ENCODE assay signal across 8 cellular contexts in the genomic region with DNA sequence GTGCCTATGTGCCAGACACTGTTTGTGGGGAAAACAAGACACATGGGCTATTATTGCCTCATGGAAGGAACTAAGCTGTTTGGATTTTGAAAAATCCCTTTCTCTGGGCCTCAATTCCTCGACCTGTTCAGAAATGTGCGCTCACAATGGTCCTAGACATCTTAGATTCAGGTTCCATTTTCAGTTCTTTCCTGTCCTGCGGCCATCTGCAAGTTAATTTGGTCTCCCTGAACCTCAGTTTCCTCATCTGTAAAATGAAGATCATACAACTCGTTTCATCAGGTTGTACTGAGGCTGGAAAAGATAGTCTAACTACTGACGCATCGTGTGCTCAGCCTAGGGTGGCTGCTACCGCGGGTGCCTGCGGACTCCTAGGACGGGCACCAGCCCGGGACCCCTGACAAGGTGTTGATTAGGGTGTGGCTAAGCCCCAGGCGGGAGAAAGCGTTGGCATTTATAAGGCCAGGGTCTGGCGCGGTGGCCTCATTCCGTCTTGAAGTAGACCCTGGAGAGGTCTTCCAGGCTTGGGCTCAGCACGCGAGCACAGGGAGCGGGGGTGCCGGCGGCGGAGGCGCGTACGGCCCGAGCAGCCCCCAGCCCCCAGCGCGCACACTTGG. TPM values are rescaled to one million over a fixed set of nuclear protein-coding genes. Genes with fewer than 3 reads are reported as not detected.
DNase-seq lines count a peak whose midpoint lies in the region; ATAC-seq and TF ChIP-seq lines count a peak whose summit lies in the region.

No MANE protein-coding gene starts in this region.

- no peaks in the 10 kb centered on the region for H3K27me3 ChIP-seq in iPS-15b (ENCODE audit: control insufficient read depth, insufficient read depth, low read length)

- H3K36me3 ChIP-seq in iPS-15b (ENCODE audit: control insufficient read depth, insufficient read depth, low read length), result no peaks in the 10 kb centered on the region

- peak; percentile 24 for ATAC-seq in GM18868 (IDR thresholded peaks at IDR 0.05; ENCODE audit: unreplicated experiment)
- ATAC-seq in activated naive CD8-positive, alpha-beta T cell treated with anti-CD3 and anti-CD28 coated beads, Interleukin-2, amount 50 U/mL, for 24 hours, result peak; percentile 57
- ATAC-seq in HG02884 (IDR thresholded peaks at IDR 0.05; ENCODE audit: unreplicated experiment), result no peak
- ATAC-seq in HG02678 (IDR thresholded peaks at IDR 0.05; ENCODE audit: unreplicated experiment), result no peak

- peaks cover 40% of the 10 kb centered on the region for H3K4me1 Mint-ChIP-seq in activated naive CD8-positive, alpha-beta T cell treated with anti-CD3 and anti-CD28 coated beads, Interleukin-2, amount 50 U/mL, for 24 hours

- H3K9ac ChIP-seq in iPS-15b (ENCODE audit: low read depth, low read length), result peak overlapping the region; percentile 63

- peaks cover 6% of the 10 kb centered on the region for H3K4me1 ChIP-seq in iPS-15b (ENCODE audit: control insufficient read depth, insufficient read depth, low read length)

- H3K4me3 ChIP-seq in iPS-15b (ENCODE audit: low read depth, low read length), result peak overlapping the region; percentile 63

- no peaks in the 10 kb centered on the region for H3K27me3 Mint-ChIP-seq in activated naive CD8-positive, alpha-beta T cell treated with anti-CD3 and anti-CD28 coated beads, Interleukin-2, amount 50 U/mL, for 24 hours

- TF ChIP-seq CTCF in 22Rv1 (IDR thresholded peaks at IDR 0.05), result no peak

- peaks cover 26% of the 10 kb centered on the region for H3K36me3 Mint-ChIP-seq in activated naive CD8-positive, alpha-beta T cell treated with anti-CD3 and anti-CD28 coated beads, Interleukin-2, amount 50 U/mL, for 24 hours (ENCODE audit: low read depth)

- H3K27ac ChIP-seq in 22Rv1, result peak overlapping the region; percentile 78

- H3K4me3 Mint-ChIP-seq in activated naive CD8-positive, alpha-beta T cell treated with anti-CD3 and anti-CD28 coated beads, Interleukin-2, amount 50 U/mL, for 24 hours, result peak overlapping the region; percentile 86

- DNase-seq in HT-29 (ENCODE audit: low spot score), result peak; percentile 32
- peak; percentile 44 for DNase-seq in activated naive CD8-positive, alpha-beta T cell treated with anti-CD3 and anti-CD28 coated beads, Interleukin-2, amount 50 U/mL, for 24 hours
- peak; percentile 6 for DNase-seq in stimulated activated CD8-positive, alpha-beta memory T cell treated with anti-CD3 and anti-CD28 coated beads, Interleukin-12 subunit alpha, Interleukin-12 subunit beta, amount 100 ng/mL, for 1 hour (ENCODE audit: low read depth)

- H3K27ac Mint-ChIP-seq in activated naive CD8-positive, alpha-beta T cell treated with anti-CD3 and anti-CD28 coated beads, Interleukin-2, amount 50 U/mL, for 24 hours, result peak overlapping the region; percentile 83

- H3K9me3 Mint-ChIP-seq in activated naive CD8-positive, alpha-beta T cell treated with anti-CD3 and anti-CD28 coated beads, Interleukin-2, amount 50 U/mL, for 24 hours, result no peaks in the 10 kb centered on the region

- H3K9me3 ChIP-seq in iPS-15b (ENCODE audit: control insufficient read depth, insufficient read depth, low read length), result no peaks in the 10 kb centered on the region

RNA-seq across cellular contexts. Expression of a gene that starts 0.5 kb away (rescaled TPM):
- total RNA-seq in HT-29 (2014; rRNA removed; shearing (Covaris generic)), result 32.9 and 36.8 TPM in 2 replicates

RNA-seq across cellular contexts. Expression of a gene that starts 35.4 kb away (rescaled TPM):
- 103 TPM in 2 replicates for total RNA-seq in HT-29 (2014; rRNA removed; shearing (Covaris generic))

RNA-seq across cellular contexts. Expression of a gene that starts 48.2 kb away (rescaled TPM):
- total RNA-seq in HT-29 (2014; rRNA removed; shearing (Covaris generic)), result 299 and 311 TPM in 2 replicates

RNA-seq across cellular contexts. Expression of a gene that starts 51.2 kb away (rescaled TPM):
- 1,290 and 1,388 TPM in 2 replicates for total RNA-seq in HT-29 (2014; rRNA removed; shearing (Covaris generic))

RNA-seq across cellular contexts. Expression of a gene that starts 57.8 kb away (rescaled TPM):
- total RNA-seq in HT-29 (2014; rRNA removed; shearing (Covaris generic)), result 252 and 273 TPM in 2 replicates

Comparison
In these comparisons a context has a peak if more than half of its experiments do, and no peak if none do; other contexts are left out.
1. ATAC-seq: peak in GM18868 (single experiment) and activated naive CD8-positive, alpha-beta T cell treated with anti-CD3 and anti-CD28 coated beads, Interleukin-2, amount 50 U/mL, for 24 hours (single experiment); none in HG02884 (single experiment) and HG02678 (single experiment).
2. Peak in every context shown above with its lines, with median percentiles within 50 percentile points of each other: DNase-seq.